11 cellular contexts compared by ENCODE assay signal in the genomic region with DNA sequence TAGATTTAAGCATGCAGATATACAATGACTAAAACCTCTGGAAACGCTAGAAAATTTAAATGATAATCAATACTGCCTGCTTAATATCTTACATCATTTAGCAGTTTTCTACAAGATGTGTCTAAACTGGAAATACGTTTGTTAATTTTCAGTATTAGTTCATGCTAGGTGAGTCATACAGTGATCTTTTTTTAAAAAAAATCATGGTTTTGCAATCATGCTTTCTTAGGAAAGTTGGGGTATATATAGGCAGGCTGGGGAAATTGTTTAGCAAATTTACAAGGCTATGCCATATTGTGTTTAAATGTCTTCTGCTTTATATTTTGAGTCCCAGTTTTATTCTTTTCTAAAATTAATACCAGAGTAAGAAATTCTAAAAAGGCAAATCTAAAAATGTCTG.
"Had no signal": no experiment of that assay in that cellular context is flagged by ENCODE, and none has a peak within 500 bp of the region (broad histone marks: within the 10 kb centered on the region; RNA-seq: fewer than 3 reads in every experiment).

No MANE protein-coding gene starts in this region.

- DNase-seq: activated CD4-positive, alpha-beta T cell treated with anti-CD3 and anti-CD28 coated beads, Interleukin-2, amount 50 U/mL, for 4 hours; activated CD4-positive, CD25-positive, alpha-beta regulatory T cell treated with anti-CD3 and anti-CD28 coated beads, Interleukin-2, amount 50 U/mL, for 72 hours; activated effector memory CD4-positive, alpha-beta T cell treated with Interleukin-2 at 50 U/mL for 16 hours; activated T-cell treated with anti-CD3 and anti-CD28 coated beads, Interleukin-2, amount 50 U/mL, for 1 hour; glutamatergic neuron; left colon; naive thymus-derived CD4-positive, alpha-beta T cell; small intestine; stomach; thyroid gland had no signal

- H3K4me3 ChIP-seq: lung, stomach, thyroid gland had no signal
